ENCODE assay signal across 9 cellular contexts in genomic region chr2:234978466-234979203, GRCh38. TPM values are rescaled to one million over a fixed set of nuclear protein-coding genes. Genes with fewer than 3 reads are reported as not detected.
DNase-seq lines count a peak whose midpoint lies in the region; ATAC-seq, FAIRE-seq and TF ChIP-seq lines count a peak whose summit lies in the region.
"Had no signal": no experiment of that assay in that cellular context is flagged by ENCODE, and none has a peak within 500 bp of the region (broad histone marks: within the 10 kb centered on the region; RNA-seq: fewer than 3 reads in every experiment).

No MANE protein-coding gene starts in this region.

- H3K4me1 Mint-ChIP-seq in HFFc6 (ENCODE audit: low read depth): peaks cover 71% of the 10 kb centered on the region

- H3K27ac ChIP-seq in VCaP (peak overlapping the region; percentile 71), keratinocyte (ENCODE audit: control insufficient read depth, insufficient read depth, low read length) (peak overlapping the region; percentile 26), smooth muscle cell (ENCODE audit: low read depth) (peak overlapping the region; percentile 94)

- WGBS in smooth muscle cell (ENCODE audit: low lambda C conversion rate): 96% methylated on average over 23 of the region's 23 CpGs

- ATAC-seq in GM18868 (IDR thresholded peaks at IDR 0.05; ENCODE audit: unreplicated experiment) (no peak), GM19328 (IDR thresholded peaks at IDR 0.05; ENCODE audit: unreplicated experiment) (no peak)

- peaks cover 19% of the 10 kb centered on the region for H3K27me3 Mint-ChIP-seq in HFFc6 (ENCODE audit: insufficient read depth)

- H3K4me2 ChIP-seq in keratinocyte (ENCODE audit: control insufficient read depth, extremely low read depth, insufficient read depth, low read depth, low read length) (peak overlapping the region; percentile 50), smooth muscle cell (no peak overlapping the region)

- dilution Hi-C loops in keratinocyte (cut with MboI; ENCODE audit: extremely low pct_ligation_motif_present, low sequenced_read_pairs): no loop called here

- H3K27me3 ChIP-seq in keratinocyte (ENCODE audit: control insufficient read depth, extremely low read depth, insufficient read depth, low read length) (no peaks in the 10 kb centered on the region), smooth muscle cell (ENCODE audit: low read depth) (no peaks in the 10 kb centered on the region)

- peak overlapping the region; percentile 88 for H3K27ac Mint-ChIP-seq in HFFc6
- H3K27ac Mint-ChIP-seq: T-helper 2 cell treated with Interferon-gamma antibody and Interleukin-4, amounts not matched to agents 5 μg/mL and 100 μg/mL, for 36 hours had no signal

- peaks cover 28% of the 10 kb centered on the region for H3F3A ChIP-seq in smooth muscle cell (ENCODE audit: low read depth)

- H3K9me3 ChIP-seq in keratinocyte (ENCODE audit: control insufficient read depth, low read depth, low read length) (peaks cover 6% of the 10 kb centered on the region), smooth muscle cell (replicated peaks; ENCODE audit: low read depth) (no peaks in the 10 kb centered on the region)

- H4K20me1 ChIP-seq in keratinocyte (ENCODE audit: control insufficient read depth, extremely low read depth, insufficient read depth, low read length) (peaks cover 42% of the 10 kb centered on the region), smooth muscle cell (ENCODE audit: low read depth) (peaks cover 96% of the 10 kb centered on the region)

- H3K36me3 Mint-ChIP-seq in HFFc6 (ENCODE audit: low read depth): peaks cover 73% of the 10 kb centered on the region

- no peak for DNase-seq in HFFc6
- no peak for DNase-seq in keratinocyte (ENCODE audit: low read depth, low spot score)
- no peak for DNase-seq in smooth muscle cell (lab: John Stamatoyannopoulos, UW; ENCODE audit: unreplicated experiment)
- no peak for DNase-seq in GOT3 (lab: John Stamatoyannopoulos, UW)
- DNase-seq: activated gamma-delta T cell treated with Interleukin-2 at 50 U/mL for 16 hours had no signal

- peaks cover 7% of the 10 kb centered on the region for H3K9me1 ChIP-seq in keratinocyte (ENCODE audit: control insufficient read depth, extremely low read depth, insufficient read depth, low read length)

- H3K4me3 ChIP-seq in keratinocyte (ENCODE audit: control insufficient read depth in 2 of 3, extremely low read depth in 1 of 3, insufficient read depth in 2 of 3, low read depth in 1 of 3, low read length in 3 of 3) (peak overlapping the region in 1 of 3 experiments; percentile 9), smooth muscle cell (no peak overlapping the region)

- H3K36me3 ChIP-seq in keratinocyte (ENCODE audit: control insufficient read depth in 2 of 2, extremely low read depth in 1 of 2, insufficient read depth in 2 of 2, low read length in 2 of 2) (peaks cover 13 to 17% of the 10 kb centered on the region in 2 experiments), smooth muscle cell (ENCODE audit: low read depth) (no peaks in the 10 kb centered on the region)

- H3K4me3 Mint-ChIP-seq in HFFc6: peak overlapping the region; percentile 77
- H3K4me3 Mint-ChIP-seq: T-helper 2 cell treated with Interferon-gamma antibody and Interleukin-4, amounts not matched to agents 5 μg/mL and 100 μg/mL, for 36 hours had no signal

- peak; percentile 41 for FAIRE-seq in keratinocyte (lab: Jason Lieb, UNC)

- H3K9ac ChIP-seq in keratinocyte (ENCODE audit: control insufficient read depth, extremely low read depth, insufficient read depth, low read length): peak overlapping the region; percentile 42
- no peak overlapping the region for H3K9ac ChIP-seq in smooth muscle cell (ENCODE audit: low read depth)

- TF ChIP-seq CTCF in HFFc6 (IDR thresholded peaks at IDR 0.05) (no peak), VCaP (conservative IDR thresholded peaks at IDR 0.05) (no peak), keratinocyte (optimal IDR thresholded peaks at IDR 0.05 in 1 of 3, IDR thresholded peaks at IDR 0.05 in 1 of 3, conservative IDR thresholded peaks at IDR 0.05 in 1 of 3; ENCODE audit: extremely low read depth in 1 of 3, insufficient read depth in 2 of 3, low read length in 3 of 3) (no peak), smooth muscle cell (IDR thresholded peaks at IDR 0.05; ENCODE audit: borderline replicate concordance, insufficient read depth, poor library complexity, severe bottlenecking) (no peak)

- H3K9me3 Mint-ChIP-seq in HFFc6: peaks cover 10% of the 10 kb centered on the region; the same call in 1 of the 2 replicates

- no peak overlapping the region for H2AFZ ChIP-seq in keratinocyte (ENCODE audit: control insufficient read depth, low read length)
- H2AFZ ChIP-seq in smooth muscle cell (ENCODE audit: low read depth): no peak overlapping the region

- H3K4me1 ChIP-seq in keratinocyte (ENCODE audit: control insufficient read depth, extremely low read depth, insufficient read depth, low read length): peaks cover 30% of the 10 kb centered on the region
- H3K4me1 ChIP-seq in smooth muscle cell (ENCODE audit: low read depth): peaks cover 42% of the 10 kb centered on the region

- H3K79me2 ChIP-seq in keratinocyte (ENCODE audit: control insufficient read depth, insufficient read depth, low read length): peaks cover 94% of the 10 kb centered on the region
- peaks cover 81% of the 10 kb centered on the region for H3K79me2 ChIP-seq in smooth muscle cell (ENCODE audit: low read depth)

RNA-seq across cellular contexts. Expression of gene SH3BP4, which starts 26.8 kb away (rescaled TPM):
- 10 to 100 TPM; 82.3 to 98.7 (median 87.8) TPM for total RNA-seq in HFFc6 (2021; fragmentation: NEBNext Ultra II Directional; extraction: Animal tissue kit (Norgen Biotek cat#: 25700))
- polyA plus RNA-seq in keratinocyte: 46.4 to 56.4 TPM (median 50.4 TPM) in 3 replicates
- 15.7 TPM for polyA plus RNA-seq in keratinocyte (2011; ENCODE audit: low read depth)
- 38.6 and 45.2 TPM in 2 replicates for polyA plus RNA-seq in keratinocyte (2011; cell fraction: cytosol; rRNA removed)
- 62.3 and 64.3 TPM in 2 replicates for polyA plus RNA-seq in keratinocyte (2011; cell fraction: nucleus; rRNA removed)
- polyA plus RNA-seq in keratinocyte (2012; ENCODE audit: low replicate concordance): 18.3 and 39.2 TPM in 2 replicates
- polyA minus RNA-seq in keratinocyte: 56.4 to 124 TPM (median 78.8 TPM) in 3 replicates
- polyA minus RNA-seq in keratinocyte (2011; cell fraction: cytosol; rRNA and poly(A)+ RNA removed): 33.4 TPM
- polyA minus RNA-seq in keratinocyte (2011; cell fraction: nucleus; rRNA and poly(A)+ RNA removed): 43.1 and 65.2 TPM in 2 replicates
- 47.7 and 58.4 TPM in 2 replicates for total RNA-seq in smooth muscle cell
- polyA plus RNA-seq in smooth muscle cell: 34.9 and 38.9 TPM in 2 replicates

Comparison
In these comparisons a context has a peak if more than half of its experiments do, and no peak if none do; other contexts are left out.
1. H3K27ac ChIP-seq: peak in every context shown above with its lines; median percentile 94 in smooth muscle cell; 71 in VCaP; 26 in keratinocyte.